1 cellular context compared by ENCODE assay signal in genomic region chr1:203025721-203026665, GRCh38.
TF ChIP-seq lines count a peak whose summit lies in the region.

Gene PPFIA4 (plus strand): TSS chr1:203026491. CDS start chr1:203039009, 12,518 bp downstream.

TF ChIP-seq in HEK293, 187 proteins besides CTCF, POLR2A, EP300 and RAD21 (continued from another document and continues in another):
- TF ChIP-seq ZNF362 (tag by site-specific recombination; IDR thresholded peaks at IDR 0.05) (no peak), ZBTB20 (tag by site-specific recombination; IDR thresholded peaks at IDR 0.05) (peak; percentile 60; the same call in 1 of the 2 replicates), ZNF248 (tag by site-specific recombination; IDR thresholded peaks at IDR 0.05) (no peak), KLF1 (tag by site-specific recombination; IDR thresholded peaks at IDR 0.05) (no peak), ZSCAN30 (tag by site-specific recombination; IDR thresholded peaks at IDR 0.05) (peak; percentile 36; the same call in 1 of the 2 replicates), PBX3 (CRISPR knock-in tag; IDR thresholded peaks at IDR 0.05) (peak; percentile 23; the same call in 1 of the 2 replicates), SP3 (tag by site-specific recombination; IDR thresholded peaks at IDR 0.05) (peak; percentile 87), ZNF707 (tag by site-specific recombination; IDR thresholded peaks at IDR 0.05) (no peak), ZNF843 (tag by site-specific recombination; IDR thresholded peaks at IDR 0.05) (peak; percentile 19; the same call in 1 of the 2 replicates), ZFHX2 (tag by site-specific recombination; conservative IDR thresholded peaks at IDR 0.05) (peak; percentile 45; the same call in 1 of the 2 replicates), ZNF501 (tag by site-specific recombination; IDR thresholded peaks at IDR 0.05) (peak; percentile 73), ZNF221 (tag by site-specific recombination; IDR thresholded peaks at IDR 0.05; ENCODE audit: borderline replicate concordance) (0 out of 2 replicates have a peak, but pooled peaks have one; percentile 12), ZBTB1 (tag by site-specific recombination; IDR thresholded peaks at IDR 0.05) (no peak), ZNF302 (tag by site-specific recombination; IDR thresholded peaks at IDR 0.05; ENCODE audit: low read depth) (no peak), GLIS1 (tag by site-specific recombination; IDR thresholded peaks at IDR 0.05) (no peak), TRIM28 (IDR thresholded peaks at IDR 0.05; ENCODE audit: borderline replicate concordance, low read length) (peak; percentile 40; the same call in 1 of the 2 replicates), YY2 (tag by site-specific recombination; IDR thresholded peaks at IDR 0.05) (peak; percentile 50; the same call in 1 of the 2 replicates), ZNF132 (tag by site-specific recombination; IDR thresholded peaks at IDR 0.05; ENCODE audit: borderline replicate concordance) (no peak), ZBTB17 (tag by site-specific recombination; IDR thresholded peaks at IDR 0.05) (peak; percentile 53; the same call in 1 of the 2 replicates), TSHZ1 (tag by site-specific recombination; IDR thresholded peaks at IDR 0.05; ENCODE audit: borderline replicate concordance) (no peak), SP2 (tag by site-specific recombination; IDR thresholded peaks at IDR 0.05) (peak; percentile 54), ZBTB26 (tag by site-specific recombination; optimal IDR thresholded peaks at IDR 0.05) (peak; percentile 61), ZNF580 (tag by site-specific recombination; IDR thresholded peaks at IDR 0.05) (no peak), GLIS2 (tag by site-specific recombination; IDR thresholded peaks at IDR 0.05) (no peak; the same call in 1 of the 2 replicates), ZIC2 (tag by site-specific recombination; IDR thresholded peaks at IDR 0.05) (peak; percentile 40; the same call in 1 of the 2 replicates), ZNF530 (tag by site-specific recombination; IDR thresholded peaks at IDR 0.05; ENCODE audit: low read depth) (no peak), ZNF280D (tag by site-specific recombination; IDR thresholded peaks at IDR 0.05) (peak; percentile 98), ZNF621 (tag by site-specific recombination; IDR thresholded peaks at IDR 0.05) (no peak), ZNF76 (tag by site-specific recombination; IDR thresholded peaks at IDR 0.05; ENCODE audit: borderline replicate concordance, low read depth) (peak; percentile 45; the same call in 1 of the 2 replicates), MEIS1 (CRISPR knock-in tag; IDR thresholded peaks at IDR 0.05; ENCODE audit: borderline replicate concordance) (no peak), ZBTB6 (tag by site-specific recombination; IDR thresholded peaks at IDR 0.05) (peak; percentile 91), ZNF692 (tag by site-specific recombination; IDR thresholded peaks at IDR 0.05) (peak; percentile 72; the same call in 1 of the 2 replicates), FEZF1 (tag by site-specific recombination; IDR thresholded peaks at IDR 0.05) (peak; percentile 20; the same call in 1 of the 2 replicates), KLF8 (tag by site-specific recombination; IDR thresholded peaks at IDR 0.05) (peak; percentile 54; the same call in 1 of the 2 replicates), ZBTB48 (tag by site-specific recombination; IDR thresholded peaks at IDR 0.05) (peak; percentile 43; the same call in 1 of the 2 replicates), SETDB1 (IDR thresholded peaks at IDR 0.05; ENCODE audit: insufficient read length, low read length) (peak; percentile 65), KLF10 (tag by site-specific recombination; IDR thresholded peaks at IDR 0.05) (peak; percentile 59; the same call in 1 of the 2 replicates), ZNF214 (tag by site-specific recombination; IDR thresholded peaks at IDR 0.05; ENCODE audit: borderline replicate concordance) (no peak), ZNF24 (tag by site-specific recombination; IDR thresholded peaks at IDR 0.05) (peak; percentile 48; the same call in 1 of the 2 replicates), YY1 (tag by site-specific recombination; IDR thresholded peaks at IDR 0.05) (peak; percentile 89), ZNF558 (tag by site-specific recombination; IDR thresholded peaks at IDR 0.05) (0 out of 2 replicates have a peak, but pooled peaks have one; percentile 30), KLF9 (tag by site-specific recombination; IDR thresholded peaks at IDR 0.05; ENCODE audit: low read depth) (peak; percentile 38; the same call in 1 of the 2 replicates)
- TF ChIP-seq, protein P1, sequence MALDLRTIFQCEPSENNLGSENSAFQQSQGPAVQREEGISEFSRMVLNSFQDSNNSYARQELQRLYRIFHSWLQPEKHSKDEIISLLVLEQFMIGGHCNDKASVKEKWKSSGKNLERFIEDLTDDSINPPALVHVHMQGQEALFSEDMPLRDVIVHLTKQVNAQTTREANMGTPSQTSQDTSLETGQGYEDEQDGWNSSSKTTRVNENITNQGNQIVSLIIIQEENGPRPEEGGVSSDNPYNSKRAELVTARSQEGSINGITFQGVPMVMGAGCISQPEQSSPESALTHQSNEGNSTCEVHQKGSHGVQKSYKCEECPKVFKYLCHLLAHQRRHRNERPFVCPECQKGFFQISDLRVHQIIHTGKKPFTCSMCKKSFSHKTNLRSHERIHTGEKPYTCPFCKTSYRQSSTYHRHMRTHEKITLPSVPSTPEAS (tag by site-specific recombination; IDR thresholded peaks at IDR 0.05): no peak
- TF ChIP-seq, protein P2, sequence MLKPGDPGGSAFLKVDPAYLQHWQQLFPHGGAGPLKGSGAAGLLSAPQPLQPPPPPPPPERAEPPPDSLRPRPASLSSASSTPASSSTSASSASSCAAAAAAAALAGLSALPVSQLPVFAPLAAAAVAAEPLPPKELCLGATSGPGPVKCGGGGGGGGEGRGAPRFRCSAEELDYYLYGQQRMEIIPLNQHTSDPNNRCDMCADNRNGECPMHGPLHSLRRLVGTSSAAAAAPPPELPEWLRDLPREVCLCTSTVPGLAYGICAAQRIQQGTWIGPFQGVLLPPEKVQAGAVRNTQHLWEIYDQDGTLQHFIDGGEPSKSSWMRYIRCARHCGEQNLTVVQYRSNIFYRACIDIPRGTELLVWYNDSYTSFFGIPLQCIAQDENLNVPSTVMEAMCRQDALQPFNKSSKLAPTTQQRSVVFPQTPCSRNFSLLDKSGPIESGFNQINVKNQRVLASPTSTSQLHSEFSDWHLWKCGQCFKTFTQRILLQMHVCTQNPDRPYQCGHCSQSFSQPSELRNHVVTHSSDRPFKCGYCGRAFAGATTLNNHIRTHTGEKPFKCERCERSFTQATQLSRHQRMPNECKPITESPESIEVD (tag by site-specific recombination; IDR thresholded peaks at IDR 0.05): no peak
